In genomic region chr2:96147593-96148201, GRCh38 we compare ENCODE assay signal across 1 cellular context.
TF ChIP-seq lines count a peak whose summit lies in the region.

No MANE protein-coding gene starts in this region.

TF ChIP-seq in HCT116, 20 proteins besides CTCF, POLR2A, EP300 and RAD21:
- no peak for TF ChIP-seq YY1 (IDR thresholded peaks at IDR 0.05; ENCODE audit: extremely low read depth, insufficient replicate concordance, low read depth, low read length)
TF ChIP-seq in HCT116: peak in this region for 0.
